In the genomic region with DNA sequence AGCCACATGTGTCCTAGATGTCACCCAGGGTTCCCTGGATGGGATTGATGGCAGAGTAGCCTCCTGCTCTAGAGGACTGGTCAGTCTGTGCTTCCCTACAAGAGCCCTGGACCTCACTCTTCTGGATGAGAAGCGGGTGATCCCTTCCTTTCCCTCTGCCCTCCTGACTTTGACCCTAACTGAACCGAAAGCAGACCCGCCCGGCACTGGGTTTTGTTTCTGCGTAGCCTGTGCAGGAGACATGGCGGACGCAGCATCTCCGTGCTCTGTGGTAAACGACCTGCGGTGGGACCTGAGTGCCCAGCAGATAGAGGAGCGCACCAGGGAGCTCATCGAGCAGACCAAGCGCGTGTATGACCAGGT, we compare ENCODE assay signal across 24 cellular contexts. TPM values are rescaled to one million over a fixed set of nuclear protein-coding genes. Genes with fewer than 3 reads are reported as not detected.
DNase-seq lines count a peak whose midpoint lies in the region; ATAC-seq, FAIRE-seq and TF ChIP-seq lines count a peak whose summit lies in the region.
"Had no signal": no experiment of that assay in that cellular context is flagged by ENCODE, and none has a peak within 500 bp of the region (broad histone marks: within the 10 kb centered on the region; RNA-seq: fewer than 3 reads in every experiment).

No MANE protein-coding gene starts in this region.

- H3K4me2 ChIP-seq in GM12878 (ENCODE audit: control insufficient read depth, insufficient read depth): peak overlapping the region; percentile 96
- H3K4me2 ChIP-seq: KMS-11, PC-9 had no signal

- TF ChIP-seq EP300 in GM12878 (IDR thresholded peaks at IDR 0.05; ENCODE audit: borderline replicate concordance in 1 of 2, control insufficient read depth in 1 of 2, low read depth in 2 of 2, low read length in 2 of 2): no peak

- no peak overlapping the region for H2AFZ ChIP-seq in GM12878 (ENCODE audit: control insufficient read depth, low read depth, low read length)
- H2AFZ ChIP-seq: PC-9 had no signal

- H3K4me3 Mint-ChIP-seq in stimulated activated naive B cell treated with anti-CD40 and anti-IgM and Interleukin-4, amounts not matched to agents 10 μg/mL and 1 μg/mL and 100 μg/mL, for 72 hours: no peak overlapping the region
- H3K4me3 Mint-ChIP-seq in activated CD4-positive, alpha-beta T cell treated with anti-CD3 and anti-CD28 coated beads, Interleukin-2, amount 10 ng/mL, durations not matched to agents 7 days and 5 days: no peak overlapping the region

- no peak overlapping the region for H3K9ac ChIP-seq in GM12878 (ENCODE audit: control insufficient read depth, insufficient read depth, low read length)
- H3K9ac ChIP-seq: KMS-11 had no signal

- no peak for TF ChIP-seq RAD21 in GM12878 (IDR thresholded peaks at IDR 0.05; ENCODE audit: insufficient read depth, low read depth, low read length)

- H3K27ac Mint-ChIP-seq in stimulated activated naive B cell treated with anti-CD40 and anti-IgM and Interleukin-4, amounts not matched to agents 10 μg/mL and 1 μg/mL and 100 μg/mL, for 72 hours: peak overlapping the region; percentile 80
- no peak overlapping the region for H3K27ac Mint-ChIP-seq in activated CD4-positive, alpha-beta T cell treated with anti-CD3 and anti-CD28 coated beads, Interleukin-2, amount 10 ng/mL, durations not matched to agents 7 days and 5 days
- H3K27ac Mint-ChIP-seq: CD4-positive, alpha-beta memory T cell had no signal

- H3K27me3 Mint-ChIP-seq in stimulated activated naive B cell treated with anti-CD40 and anti-IgM and Interleukin-4, amounts not matched to agents 10 μg/mL and 1 μg/mL and 100 μg/mL, for 72 hours: no peaks in the 10 kb centered on the region
- H3K27me3 Mint-ChIP-seq in activated CD4-positive, alpha-beta T cell treated with anti-CD3 and anti-CD28 coated beads, Interleukin-2, amount 10 ng/mL, durations not matched to agents 7 days and 5 days: no peaks in the 10 kb centered on the region
- H3K27me3 Mint-ChIP-seq: CD4-positive, alpha-beta memory T cell had no signal

- peaks cover 57% of the 10 kb centered on the region for H3K79me2 ChIP-seq in GM12878 (ENCODE audit: control insufficient read depth, insufficient read depth, low read length)

- intact Hi-C loops in GM12878 (cut with micrococcal nuclease; ENCODE audit: unreplicated experiment): no loop called here
- intact Hi-C loops in right lobe of liver (cut with DNase I): no loop called here

- H3K9me3 ChIP-seq in GM12878 (replicated peaks; ENCODE audit: control insufficient read depth, insufficient read depth, low read length) (no peaks in the 10 kb centered on the region), right lobe of liver (no peaks in the 10 kb centered on the region)
- H3K9me3 ChIP-seq: SJCRH30 had no signal

- RAD21 ChIA-PET in GM12878 (lab: Charles Lee; ENCODE audit: unreplicated experiment): no interaction called here

- POLR2A ChIA-PET in GM12878 (lab: Charles Lee): interaction anchor here (0.7 kb wide), 1 partner anchor 88 kb away, joined by 3 read pairs; no protein-coding TSS in a partner anchor
- POLR2A ChIA-PET in activated CD4-positive, alpha-beta T cell treated with anti-CD3 and anti-CD28 coated beads, Interleukin-2, amount 10 ng/mL, durations not matched to agents 7 days and 5 days (lab: Charles Lee): no interaction called here

- SMC1A ChIA-PET in GM12878 (lab: Charles Lee; ENCODE audit: uncharacterized antibody, unreplicated experiment): no interaction called here

- H3K36me3 Mint-ChIP-seq in stimulated activated naive B cell treated with anti-CD40 and anti-IgM and Interleukin-4, amounts not matched to agents 10 μg/mL and 1 μg/mL and 100 μg/mL, for 72 hours: peaks cover 45 to 59% of the 10 kb centered on the region in 2 donors
- H3K36me3 Mint-ChIP-seq in activated CD4-positive, alpha-beta T cell treated with anti-CD3 and anti-CD28 coated beads, Interleukin-2, amount 10 ng/mL, durations not matched to agents 7 days and 5 days (ENCODE audit: low read depth): peaks cover 15% of the 10 kb centered on the region

- H3K4me1 ChIP-seq in GM12878 (ENCODE audit: control insufficient read depth, insufficient read depth, low read length): peaks cover 32% of the 10 kb centered on the region
- peaks cover 0 to 31% (median 9%) of the 10 kb centered on the region in 4 donors for H3K4me1 ChIP-seq in right lobe of liver
- H3K4me1 ChIP-seq: SJCRH30 had no signal

- H3K9me3 Mint-ChIP-seq in stimulated activated naive B cell treated with anti-CD40 and anti-IgM and Interleukin-4, amounts not matched to agents 10 μg/mL and 1 μg/mL and 100 μg/mL, for 72 hours: no peaks in the 10 kb centered on the region
- no peaks in the 10 kb centered on the region for H3K9me3 Mint-ChIP-seq in activated CD4-positive, alpha-beta T cell treated with anti-CD3 and anti-CD28 coated beads, Interleukin-2, amount 10 ng/mL, durations not matched to agents 7 days and 5 days
- H3K9me3 Mint-ChIP-seq: CD4-positive, alpha-beta memory T cell; IgD-negative memory B cell had no signal

- no peaks in the 10 kb centered on the region for H4K20me1 ChIP-seq in GM12878 (ENCODE audit: control insufficient read depth, insufficient read depth)

- H3K27ac ChIP-seq in GM12878 (ENCODE audit: control insufficient read depth, insufficient read depth) (peak overlapping the region; percentile 82), right lobe of liver (peak overlapping the region; percentile 22 to 94 (median 92))
- H3K27ac ChIP-seq: KMS-11, PC-9, SJCRH30 had no signal

- in situ Hi-C loops in GM12878 (cut with MboI): no loop called here

- no peak for DNase-seq in GM12878 (ENCODE audit: low read depth, low spot score)
- no peak for DNase-seq in right lobe of liver
- DNase-seq in stimulated activated naive B cell treated with anti-CD40 and anti-IgM and Interleukin-4, amounts not matched to agents 10 μg/mL and 1 μg/mL and 100 μg/mL, for 72 hours: no peak
- DNase-seq in activated CD4-positive, alpha-beta T cell treated with anti-CD3 and anti-CD28 coated beads, Interleukin-2, amount 10 ng/mL, durations not matched to agents 7 days and 5 days: no peak
- DNase-seq in stimulated activated CD8-positive, alpha-beta memory T cell treated with anti-CD3 and anti-CD28 coated beads, Interleukin-4, amount 100 ng/mL, for 48 hours: no peak
- DNase-seq: C1 segment of cervical spinal cord; CD4-positive, alpha-beta memory T cell; COR-L47; DMS53; GOT3; HCEC 1CT; NCI-H1048; NCI-H1417; NCI-H1694; NCI-H2029 treated with DMSO at 0.1 percent for 48 hours; NCI-H2227 treated with DMSO at 0.1 percent for 48 hours; NCI-H526 treated with DMSO at 0.1 percent for 48 hours; PC-9; SJCRH30 had no signal

- no peak for TF ChIP-seq CTCF in GM12878 (IDR thresholded peaks at IDR 0.05 in 2 of 3, conservative IDR thresholded peaks at IDR 0.05 in 1 of 3; ENCODE audit: control insufficient read depth in 2 of 3, extremely low read depth in 1 of 3, insufficient read depth in 1 of 3, low read depth in 3 of 3, low read length in 3 of 3)
- no peak for TF ChIP-seq CTCF in right lobe of liver (IDR thresholded peaks at IDR 0.05)

- H3K4me3 ChIP-seq in GM12878 (no peak overlapping the region), right lobe of liver (peak overlapping the region; percentile 30 to 61 (median 50))
- H3K4me3 ChIP-seq: PC-9, SJCRH30 had no signal

- 96% methylated on average over 14 of the region's 14 CpGs for WGBS in GM12878 (ENCODE audit: insufficient coverage, insufficient replicate concordance, low lambda C conversion rate, missing lambda C conversion rate)
- WGBS in right lobe of liver (ENCODE audit: insufficient coverage, low coverage, low lambda C conversion rate, missing lambda C conversion rate): 20% methylated on average over 2 of the region's 14 CpGs

- peaks cover 11 to 16% of the 10 kb centered on the region in 2 experiments; a peak in 3 of 4 replicates for H3K36me3 ChIP-seq in GM12878 (ENCODE audit: control insufficient read depth in 2 of 2, insufficient read depth in 2 of 2, low read length in 1 of 2)
- peaks cover 0 to 5% (median under 1%) of the 10 kb centered on the region in 4 donors for H3K36me3 ChIP-seq in right lobe of liver

- no peak for FAIRE-seq in GM12878 (lab: Jason Lieb, UNC)
- FAIRE-seq: A204.1 had no signal

- CTCF ChIA-PET in GM12878 (lab: Yijun Ruan, JAX): no interaction called here
- CTCF ChIA-PET in activated CD4-positive, alpha-beta T cell treated with anti-CD3 and anti-CD28 coated beads, Interleukin-2, amount 10 ng/mL, durations not matched to agents 7 days and 5 days (lab: Charles Lee): no interaction called here

- H3K4me1 Mint-ChIP-seq in stimulated activated naive B cell treated with anti-CD40 and anti-IgM and Interleukin-4, amounts not matched to agents 10 μg/mL and 1 μg/mL and 100 μg/mL, for 72 hours: peaks cover 33 to 50% of the 10 kb centered on the region in 2 donors
- H3K4me1 Mint-ChIP-seq in activated CD4-positive, alpha-beta T cell treated with anti-CD3 and anti-CD28 coated beads, Interleukin-2, amount 10 ng/mL, durations not matched to agents 7 days and 5 days: peaks cover 20% of the 10 kb centered on the region

- no TSS peak for BruUV-seq in GM12878 (replicated peaks; lab: Mats Ljungman, UMichigan)

- H3K27me3 ChIP-seq in GM12878 (replicated peaks in 1 of 2; ENCODE audit: control insufficient read depth in 2 of 2, insufficient read depth in 2 of 2, low read length in 1 of 2): no peaks in the 10 kb centered on the region
- H3K27me3 ChIP-seq in right lobe of liver: no peaks in the 10 kb centered on the region
- H3K27me3 ChIP-seq: SJCRH30 had no signal

- TF ChIP-seq POLR2A in GM12878 (IDR thresholded peaks at IDR 0.05; ENCODE audit: low read depth, low read length) (no peak), right lobe of liver (IDR thresholded peaks at IDR 0.05) (no peak)

- ATAC-seq in GM12878: no peak
- ATAC-seq in right lobe of liver: peak; percentile 26 to 51 (median 38)
- no peak for ATAC-seq in stimulated activated naive B cell treated with anti-CD40 and anti-IgM and Interleukin-4, amounts not matched to agents 10 μg/mL and 1 μg/mL and 100 μg/mL, for 72 hours (replicated peaks)
- ATAC-seq: Right ventricle myocardium inferior, SK-N-SH treated with all-trans-retinoic acid at 6 μM for 48 hours had no signal

RNA-seq across cellular contexts. Expression of gene THOP1, which starts 4.9 kb away (rescaled TPM):
- total RNA-seq in GM12878 (2013; cell fraction: nucleolus; rRNA removed): 230 and 309 TPM in 2 replicates
- total RNA-seq in GM12878 (2014; rRNA removed) (260 and 270 TPM in 2 replicates), GM12878 (2014; rRNA removed; fragmentation: Illumina TruSeq; extraction: Trizol) (75.9 and 77.5 TPM in 2 replicates), GM12878 (2021) (217 and 220 TPM in 2 replicates), right lobe of liver (10 to 100 TPM; 25.5 to 61.8 (median 33.0) TPM)
- polyA plus RNA-seq in GM12878 (2011; ENCODE audit: low read depth): 25.4 TPM
- polyA plus RNA-seq in GM12878 (2011; rRNA removed) (72.8 and 137 TPM in 2 replicates), GM12878 (2014; fragmentation: Illumina TruSeq; extraction: Trizol) (36.0 and 76.8 TPM in 2 replicates), GM12878 (2014; fragmentation: Nextera tagmentation; extraction: Ambion mirVana) (1 to 10 TPM; 1.9 to 3.8 TPM), GM12878 (2014; rRNA removed) (200 and 240 TPM in 2 replicates), GM12878 (2016; fragmentation: Nextera tagmentation; extraction: Ambion mirVana) (100 to 1,000 TPM; 220 to 241 TPM)
- 144 and 196 TPM in 2 replicates for polyA plus RNA-seq in GM12878 (2011; cell fraction: cytosol; rRNA removed)
- 439 and 527 TPM in 2 replicates for polyA plus RNA-seq in GM12878 (2011; cell fraction: nucleus; rRNA removed)
- polyA plus RNA-seq in GM12878 (2012): 116 and 134 TPM in 2 replicates
- 97.9 and 180 TPM in 2 replicates for polyA minus RNA-seq in GM12878 (2011; rRNA and poly(A)+ RNA removed)
- polyA minus RNA-seq in GM12878 (2011; cell fraction: cytosol; rRNA and poly(A)+ RNA removed): 59.6 and 71.5 TPM in 2 replicates
- polyA minus RNA-seq in GM12878 (2011; cell fraction: nucleus; rRNA and poly(A)+ RNA removed): 43.6 and 46.6 TPM in 2 replicates
- total RNA-seq in activated CD4-positive, alpha-beta T cell treated with anti-CD3 and anti-CD28 coated beads, Interleukin-2, amount 10 ng/mL, durations not matched to agents 7 days and 5 days: 10 to 100 TPM; 84.2 to 97.1 TPM

RNA-seq across cellular contexts. Expression of gene SGTA, which starts 7.1 kb away (rescaled TPM):
- 27.0 and 30.4 TPM in 2 replicates for total RNA-seq in GM12878 (2013; cell fraction: nucleolus; rRNA removed)
- total RNA-seq in GM12878 (2014; rRNA removed): 51.2 and 59.2 TPM in 2 replicates
- 22.9 and 26.2 TPM in 2 replicates for total RNA-seq in GM12878 (2014; rRNA removed; fragmentation: Illumina TruSeq; extraction: Trizol)
- total RNA-seq in GM12878 (2021): 69.2 and 76.3 TPM in 2 replicates
- 22.0 TPM for polyA plus RNA-seq in GM12878 (2011; ENCODE audit: low read depth)
- polyA plus RNA-seq in GM12878 (2011; rRNA removed): 19.9 and 32.9 TPM in 2 replicates
- polyA plus RNA-seq in GM12878 (2011; cell fraction: cytosol; rRNA removed): 70.3 and 75.7 TPM in 2 replicates
- polyA plus RNA-seq in GM12878 (2011; cell fraction: nucleus; rRNA removed): 59.1 and 86.4 TPM in 2 replicates
- 46.1 and 46.5 TPM in 2 replicates for polyA plus RNA-seq in GM12878 (2012)
- polyA plus RNA-seq in GM12878 (2014; fragmentation: Illumina TruSeq; extraction: Trizol): 13.2 and 37.1 TPM in 2 replicates
- 1 to 10 TPM; 2.0 to 3.1 TPM for polyA plus RNA-seq in GM12878 (2014; fragmentation: Nextera tagmentation; extraction: Ambion mirVana)
- 64.2 and 78.7 TPM in 2 replicates for polyA plus RNA-seq in GM12878 (2014; rRNA removed)
- 100 to 1,000 TPM; 102 TPM for polyA plus RNA-seq in GM12878 (2016; fragmentation: Nextera tagmentation; extraction: Ambion mirVana)
- 12.0 and 30.2 TPM in 2 replicates for polyA minus RNA-seq in GM12878 (2011; rRNA and poly(A)+ RNA removed)
- polyA minus RNA-seq in GM12878 (2011; cell fraction: cytosol; rRNA and poly(A)+ RNA removed): 15.9 and 16.7 TPM in 2 replicates
- polyA minus RNA-seq in GM12878 (2011; cell fraction: nucleus; rRNA and poly(A)+ RNA removed): 9.7 and 20.9 TPM in 2 replicates
- 10 to 100 TPM; 21.5 to 41.7 (median 23.7) TPM for total RNA-seq in right lobe of liver
- total RNA-seq in activated CD4-positive, alpha-beta T cell treated with anti-CD3 and anti-CD28 coated beads, Interleukin-2, amount 10 ng/mL, durations not matched to agents 7 days and 5 days: 10 to 100 TPM; 46.6 to 46.9 TPM

RNA-seq across cellular contexts. Expression of gene ZNF554, which starts 29.5 kb away (rescaled TPM):
- 7.0 and 7.1 TPM in 2 replicates for total RNA-seq in GM12878 (2013; cell fraction: nucleolus; rRNA removed)
- 1.7 and 2.1 TPM in 2 replicates for total RNA-seq in GM12878 (2014; rRNA removed)
- total RNA-seq in GM12878 (2014; rRNA removed; fragmentation: Illumina TruSeq; extraction: Trizol): 1.5 and 1.8 TPM in 2 replicates
- 1.7 TPM in 2 replicates for total RNA-seq in GM12878 (2021)
- 0.98 TPM for polyA plus RNA-seq in GM12878 (2011; ENCODE audit: low read depth)
- polyA plus RNA-seq in GM12878 (2011; rRNA removed): 1.3 and 1.7 TPM in 2 replicates
- polyA plus RNA-seq in GM12878 (2011; cell fraction: cytosol; rRNA removed): 1.1 and 1.2 TPM in 2 replicates
- 1.1 TPM in 2 replicates for polyA plus RNA-seq in GM12878 (2011; cell fraction: nucleus; rRNA removed)
- 1.1 and 1.4 TPM in 2 replicates for polyA plus RNA-seq in GM12878 (2012)
- polyA plus RNA-seq in GM12878 (2014; fragmentation: Illumina TruSeq; extraction: Trizol): 1.2 and 1.4 TPM in 2 replicates
- polyA plus RNA-seq in GM12878 (2014; fragmentation: Nextera tagmentation; extraction: Ambion mirVana): under 1 TPM; 0.19 to 0.38 TPM
- 0.96 and 1.3 TPM in 2 replicates for polyA plus RNA-seq in GM12878 (2014; rRNA removed)
- 1 to 10 TPM; 1.2 to 1.4 TPM for polyA plus RNA-seq in GM12878 (2016; fragmentation: Nextera tagmentation; extraction: Ambion mirVana)
- 1.3 and 1.6 TPM in 2 replicates for polyA minus RNA-seq in GM12878 (2011; rRNA and poly(A)+ RNA removed)
- 0.94 and 1.6 TPM in 2 replicates for polyA minus RNA-seq in GM12878 (2011; cell fraction: cytosol; rRNA and poly(A)+ RNA removed)
- 0.48 and 0.77 TPM in 2 replicates for polyA minus RNA-seq in GM12878 (2011; cell fraction: nucleus; rRNA and poly(A)+ RNA removed)
- total RNA-seq in right lobe of liver: 1 to 10 TPM; 1.4 to 2.5 (median 1.9) TPM
- 1 to 10 TPM; 4.1 to 4.6 TPM for total RNA-seq in activated CD4-positive, alpha-beta T cell treated with anti-CD3 and anti-CD28 coated beads, Interleukin-2, amount 10 ng/mL, durations not matched to agents 7 days and 5 days

RNA-seq across cellular contexts. Expression of gene SLC39A3, which starts 50.4 kb away (rescaled TPM):
- 26.3 and 30.0 TPM in 2 replicates for total RNA-seq in GM12878 (2013; cell fraction: nucleolus; rRNA removed)
- total RNA-seq in GM12878 (2014; rRNA removed) (46.0 and 50.2 TPM in 2 replicates), GM12878 (2014; rRNA removed; fragmentation: Illumina TruSeq; extraction: Trizol) (31.2 and 33.7 TPM in 2 replicates), GM12878 (2021) (48.4 and 52.1 TPM in 2 replicates), right lobe of liver (10 to 100 TPM; 13.5 to 29.5 (median 19.6) TPM)
- polyA plus RNA-seq in GM12878 (2011; ENCODE audit: low read depth): 9.9 TPM
- polyA plus RNA-seq in GM12878 (2011; rRNA removed) (18.7 and 29.6 TPM in 2 replicates), GM12878 (2014; fragmentation: Illumina TruSeq; extraction: Trizol) (20.9 and 59.4 TPM in 2 replicates), GM12878 (2014; fragmentation: Nextera tagmentation; extraction: Ambion mirVana) (1 to 10 TPM in 1 of 2 experiments, under 1 TPM in 1; 0.63 to 1.1 TPM), GM12878 (2014; rRNA removed) (54.5 and 54.9 TPM in 2 replicates), GM12878 (2016; fragmentation: Nextera tagmentation; extraction: Ambion mirVana) (10 to 100 TPM; 58.7 to 67.1 TPM)
- polyA plus RNA-seq in GM12878 (2011; cell fraction: cytosol; rRNA removed): 51.6 and 59.3 TPM in 2 replicates
- polyA plus RNA-seq in GM12878 (2011; cell fraction: nucleus; rRNA removed): 38.3 and 42.8 TPM in 2 replicates
- 24.3 and 28.7 TPM in 2 replicates for polyA plus RNA-seq in GM12878 (2012)
- polyA minus RNA-seq in GM12878 (2011; rRNA and poly(A)+ RNA removed): 19.9 and 31.8 TPM in 2 replicates
- 15.3 and 17.2 TPM in 2 replicates for polyA minus RNA-seq in GM12878 (2011; cell fraction: cytosol; rRNA and poly(A)+ RNA removed)
- polyA minus RNA-seq in GM12878 (2011; cell fraction: nucleus; rRNA and poly(A)+ RNA removed): 7.5 and 14.9 TPM in 2 replicates
- 10 to 100 TPM; 31.5 to 37.5 TPM for total RNA-seq in activated CD4-positive, alpha-beta T cell treated with anti-CD3 and anti-CD28 coated beads, Interleukin-2, amount 10 ng/mL, durations not matched to agents 7 days and 5 days

RNA-seq across cellular contexts. Expression of gene ZNF555, which starts 51.1 kb away (rescaled TPM):
- 5.0 and 5.1 TPM in 2 replicates for total RNA-seq in GM12878 (2013; cell fraction: nucleolus; rRNA removed)
- total RNA-seq in GM12878 (2014; rRNA removed) (0.62 and 0.71 TPM in 2 replicates), GM12878 (2014; rRNA removed; fragmentation: Illumina TruSeq; extraction: Trizol) (1.6 and 1.7 TPM in 2 replicates), GM12878 (2021) (0.90 and 1.2 TPM in 2 replicates), right lobe of liver (1 to 10 TPM in 5 of 6 experiments, under 1 TPM in 1; 0.87 to 2.6 (median 2.1) TPM)
- polyA plus RNA-seq in GM12878 (2011; ENCODE audit: low read depth): 1.2 TPM
- polyA plus RNA-seq in GM12878 (2011; rRNA removed) (1.9 and 2.8 TPM in 2 replicates), GM12878 (2014; fragmentation: Illumina TruSeq; extraction: Trizol) (1.3 and 1.5 TPM in 2 replicates), GM12878 (2014; fragmentation: Nextera tagmentation; extraction: Ambion mirVana) (1 to 10 TPM in 1 of 2 experiments, under 1 TPM in 1; 0.68 to 1.7 TPM), GM12878 (2014; rRNA removed) (0.58 and 1.0 TPM in 2 replicates), GM12878 (2016; fragmentation: Nextera tagmentation; extraction: Ambion mirVana) (1 to 10 TPM; 1.2 to 1.4 TPM)
- polyA plus RNA-seq in GM12878 (2011; cell fraction: cytosol; rRNA removed): 0.70 and 0.82 TPM in 2 replicates
- polyA plus RNA-seq in GM12878 (2011; cell fraction: nucleus; rRNA removed): 1.1 and 1.2 TPM in 2 replicates
- 1.7 and 2.3 TPM in 2 replicates for polyA plus RNA-seq in GM12878 (2012)
- 1.8 and 2.6 TPM in 2 replicates for polyA minus RNA-seq in GM12878 (2011; rRNA and poly(A)+ RNA removed)
- 0.80 and 0.83 TPM in 2 replicates for polyA minus RNA-seq in GM12878 (2011; cell fraction: cytosol; rRNA and poly(A)+ RNA removed)
- 0.60 and 0.86 TPM in 2 replicates for polyA minus RNA-seq in GM12878 (2011; cell fraction: nucleus; rRNA and poly(A)+ RNA removed)
- 1 to 10 TPM; 2.2 to 3.2 TPM for total RNA-seq in activated CD4-positive, alpha-beta T cell treated with anti-CD3 and anti-CD28 coated beads, Interleukin-2, amount 10 ng/mL, durations not matched to agents 7 days and 5 days

Comparison
In these comparisons a context has a peak if more than half of its experiments do, and no peak if none do; other contexts are left out.
1. ATAC-seq: peak in right lobe of liver (4 of 4); none in GM12878 (single experiment) and stimulated activated naive B cell treated with anti-CD40 and anti-IgM and Interleukin-4, amounts not matched to agents 10 μg/mL and 1 μg/mL and 100 μg/mL, for 72 hours (0 of 2).